ENCODE assay signal across 8 cellular contexts in the genomic region with DNA sequence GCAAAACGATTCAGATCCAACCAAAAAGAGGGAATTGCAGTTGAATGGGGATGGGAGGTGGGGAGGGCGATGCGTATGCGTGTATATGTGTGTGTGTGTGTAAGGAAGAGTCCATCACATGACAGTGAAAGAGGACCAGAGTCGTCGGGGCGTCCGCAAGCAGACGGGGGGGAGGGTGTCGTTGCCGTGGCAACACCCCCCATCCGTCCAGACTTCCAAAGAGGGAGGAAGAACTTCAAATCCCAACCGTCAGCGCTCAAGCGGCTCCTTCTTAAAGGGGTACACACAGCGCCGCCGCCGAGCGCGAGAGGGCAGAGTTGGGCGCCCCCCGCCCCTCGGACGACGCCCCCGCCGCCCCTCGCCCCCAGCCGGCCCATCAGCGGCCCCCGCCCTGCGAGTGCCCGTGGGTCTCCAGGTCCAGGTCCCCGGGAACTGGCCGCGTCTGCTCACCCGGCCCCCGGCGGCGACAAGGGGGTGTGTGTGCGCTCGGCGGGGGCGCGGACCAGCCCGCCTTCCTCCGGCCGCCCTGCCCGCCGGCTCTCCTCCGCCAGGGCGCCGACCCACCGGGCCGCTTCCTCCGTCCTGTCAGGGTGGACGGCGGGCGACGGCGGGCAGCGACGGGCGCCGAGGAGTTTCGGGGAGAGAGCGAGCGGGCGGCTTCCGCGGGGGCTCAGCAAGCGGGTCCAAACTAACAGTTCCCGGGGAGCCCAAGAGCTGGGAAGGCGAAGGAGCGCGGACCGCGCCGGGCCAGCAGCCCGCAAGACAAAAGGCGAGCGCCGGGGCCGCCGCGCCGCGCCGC.
DNase-seq lines count a peak whose midpoint lies in the region; ATAC-seq and TF ChIP-seq lines count a peak whose summit lies in the region.

No MANE protein-coding gene starts in this region.

- intact Hi-C loops in dendritic cell treated with granulocyte-macrophage colony-stimulating factor and Interleukin-4, amounts not matched to agents 40 ng/mL and 50 ng/mL, for 4 days (cut with micrococcal nuclease), result loop anchor here (2.0 kb wide), 1 partner anchor 406 kb away; a partner anchor contains a TSS

- H3K4me3 ChIP-seq in AG10803 (ENCODE audit: low read length), result peak overlapping the region; percentile 87

- peaks cover 16% of the 10 kb centered on the region for H3K36me3 Mint-ChIP-seq in dendritic cell treated with granulocyte-macrophage colony-stimulating factor and Interleukin-4, amounts not matched to agents 40 ng/mL and 50 ng/mL, for 4 days (ENCODE audit: low read depth)

- H3K4me1 Mint-ChIP-seq in dendritic cell treated with granulocyte-macrophage colony-stimulating factor and Interleukin-4, amounts not matched to agents 40 ng/mL and 50 ng/mL, for 4 days (ENCODE audit: low read depth), result peaks cover 19% of the 10 kb centered on the region

- DNase-seq in AG10803 (ENCODE audit: low read depth) (peak; percentile 80), NCI-H446 treated with DMSO at 0.1 percent for 48 hours (lab: John Stamatoyannopoulos, UW) (peak; percentile 35), left kidney (ENCODE audit: low read depth, low spot score) (peak; percentile 94)
- peak; percentile 12 to 27 for DNase-seq in activated CD4-positive, alpha-beta T cell treated with anti-CD3 and anti-CD28 coated beads for 4 hours
- peak; percentile 25 for DNase-seq in stimulated activated CD4-positive, alpha-beta T cell treated with anti-CD3 and anti-CD28 coated beads, Interleukin-1b, Interleukin-23, amount 100 ng/mL, for 48 hours

- H3K27me3 Mint-ChIP-seq in dendritic cell treated with granulocyte-macrophage colony-stimulating factor and Interleukin-4, amounts not matched to agents 40 ng/mL and 50 ng/mL, for 4 days, result peaks cover 15% of the 10 kb centered on the region

- peak overlapping the region; percentile 90 for H3K4me3 Mint-ChIP-seq in dendritic cell treated with granulocyte-macrophage colony-stimulating factor and Interleukin-4, amounts not matched to agents 40 ng/mL and 50 ng/mL, for 4 days

- TF ChIP-seq CTCF in AG10803 (conservative IDR thresholded peaks at IDR 0.05; ENCODE audit: low read length), result no peak

- no peaks in the 10 kb centered on the region for H3K9me3 Mint-ChIP-seq in dendritic cell treated with granulocyte-macrophage colony-stimulating factor and Interleukin-4, amounts not matched to agents 40 ng/mL and 50 ng/mL, for 4 days

- peak overlapping the region; percentile 99 for H3K27ac Mint-ChIP-seq in dendritic cell treated with granulocyte-macrophage colony-stimulating factor and Interleukin-4, amounts not matched to agents 40 ng/mL and 50 ng/mL, for 4 days

- ATAC-seq in GM19025 (IDR thresholded peaks at IDR 0.05; ENCODE audit: low read depth, unreplicated experiment), result peak; percentile 8
- ATAC-seq in HG03280 (IDR thresholded peaks at IDR 0.05; ENCODE audit: unreplicated experiment), result peak; percentile 9

Comparison
In these comparisons a context has a peak if more than half of its experiments do, and no peak if none do; other contexts are left out.
1. Peak in every context shown above with its lines: DNase-seq, ATAC-seq and H3K4me3 ChIP-seq.
2. DNase-seq: peak in every context shown above with its lines; median percentile 94 in left kidney; 80 in AG10803; 35 in NCI-H446 treated with DMSO at 0.1 percent for 48 hours; 25 in stimulated activated CD4-positive, alpha-beta T cell treated with anti-CD3 and anti-CD28 coated beads, Interleukin-1b, Interleukin-23, amount 100 ng/mL, for 48 hours; 20 in activated CD4-positive, alpha-beta T cell treated with anti-CD3 and anti-CD28 coated beads for 4 hours.